Comparison of ENCODE assay signal across 8 cellular contexts in the genomic region with DNA sequence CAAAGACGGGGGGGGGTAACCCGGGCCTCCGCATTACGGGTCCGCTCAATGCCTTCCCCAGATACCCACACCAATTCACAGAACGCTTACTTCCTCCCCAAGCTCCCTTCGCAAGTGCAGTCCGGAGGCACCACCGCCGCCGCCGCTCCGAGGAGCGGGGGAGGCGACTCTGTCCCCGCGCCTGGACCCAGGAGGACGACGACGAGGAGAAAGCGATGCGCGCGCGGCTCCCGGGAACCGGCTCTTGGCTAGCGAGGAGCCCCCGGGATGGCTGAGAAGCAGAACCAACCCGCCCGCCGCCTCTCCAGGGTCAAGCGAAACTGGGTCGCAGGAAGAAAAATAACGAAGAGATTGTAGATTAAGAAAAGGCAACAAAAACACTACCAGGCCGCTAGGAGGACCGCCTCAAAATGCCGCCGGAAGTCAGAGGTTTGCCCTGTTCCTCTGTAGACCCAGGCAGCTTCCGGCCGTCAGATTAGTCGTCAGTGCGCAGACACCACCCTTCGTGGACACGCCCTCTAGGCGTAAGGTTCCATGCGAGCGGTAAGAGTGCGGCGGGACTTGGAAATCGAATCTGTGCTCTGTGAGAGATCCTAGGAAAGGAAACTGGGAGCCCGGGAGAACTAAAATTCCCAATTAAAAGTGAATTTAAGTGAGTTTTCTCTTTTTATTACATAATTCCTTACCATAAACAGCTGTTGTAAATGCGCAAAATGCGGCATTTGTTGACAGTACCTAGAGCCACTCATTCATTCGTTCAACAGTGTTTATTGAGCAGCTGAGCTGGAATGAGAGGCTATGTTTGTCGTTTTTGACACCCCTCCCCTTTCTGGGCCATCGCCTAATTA. TPM values are rescaled to one million over a fixed set of nuclear protein-coding genes. Genes with fewer than 3 reads are reported as not detected.
DNase-seq lines count a peak whose midpoint lies in the region; ATAC-seq, FAIRE-seq and TF ChIP-seq lines count a peak whose summit lies in the region.

A gene with protein sequence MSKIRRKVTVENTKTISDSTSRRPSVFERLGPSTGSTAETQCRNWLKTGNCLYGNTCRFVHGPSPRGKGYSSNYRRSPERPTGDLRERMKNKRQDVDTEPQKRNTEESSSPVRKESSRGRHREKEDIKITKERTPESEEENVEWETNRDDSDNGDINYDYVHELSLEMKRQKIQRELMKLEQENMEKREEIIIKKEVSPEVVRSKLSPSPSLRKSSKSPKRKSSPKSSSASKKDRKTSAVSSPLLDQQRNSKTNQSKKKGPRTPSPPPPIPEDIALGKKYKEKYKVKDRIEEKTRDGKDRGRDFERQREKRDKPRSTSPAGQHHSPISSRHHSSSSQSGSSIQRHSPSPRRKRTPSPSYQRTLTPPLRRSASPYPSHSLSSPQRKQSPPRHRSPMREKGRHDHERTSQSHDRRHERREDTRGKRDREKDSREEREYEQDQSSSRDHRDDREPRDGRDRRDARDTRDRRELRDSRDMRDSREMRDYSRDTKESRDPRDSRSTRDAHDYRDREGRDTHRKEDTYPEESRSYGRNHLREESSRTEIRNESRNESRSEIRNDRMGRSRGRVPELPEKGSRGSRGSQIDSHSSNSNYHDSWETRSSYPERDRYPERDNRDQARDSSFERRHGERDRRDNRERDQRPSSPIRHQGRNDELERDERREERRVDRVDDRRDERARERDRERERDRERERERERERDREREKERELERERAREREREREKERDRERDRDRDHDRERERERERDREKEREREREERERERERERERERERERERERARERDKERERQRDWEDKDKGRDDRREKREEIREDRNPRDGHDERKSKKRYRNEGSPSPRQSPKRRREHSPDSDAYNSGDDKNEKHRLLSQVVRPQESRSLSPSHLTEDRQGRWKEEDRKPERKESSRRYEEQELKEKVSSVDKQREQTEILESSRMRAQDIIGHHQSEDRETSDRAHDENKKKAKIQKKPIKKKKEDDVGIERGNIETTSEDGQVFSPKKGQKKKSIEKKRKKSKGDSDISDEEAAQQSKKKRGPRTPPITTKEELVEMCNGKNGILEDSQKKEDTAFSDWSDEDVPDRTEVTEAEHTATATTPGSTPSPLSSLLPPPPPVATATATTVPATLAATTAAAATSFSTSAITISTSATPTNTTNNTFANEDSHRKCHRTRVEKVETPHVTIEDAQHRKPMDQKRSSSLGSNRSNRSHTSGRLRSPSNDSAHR (N-terminal part only) (minus strand): TSS at position 433 of the 848 bp plus-strand sequence. CDS start 7,239 bp downstream, outside the sequence.

- H3K27me3 ChIP-seq in adrenal gland, result no peaks in the 10 kb centered on the region
- peaks cover 0 to 9% (median 0%) of the 10 kb centered on the region in 7 donors for H3K27me3 ChIP-seq in heart right ventricle
- H3K27me3 ChIP-seq in upper lobe of left lung, result no peaks in the 10 kb centered on the region

- DNase-seq in GM12892 (ENCODE audit: insufficient read length) (peak; percentile 67), NCI-H146 (lab: John Stamatoyannopoulos, UW) (peak; percentile 96), T-helper 1 cell (peak; percentile 83 to 95 (median 91)), adrenal gland (peak; percentile 92 to 98 (median 96)), heart right ventricle (peak; percentile 87 to 95), posterior cingulate gyrus (peak; percentile 93 to 99 (median 96)), upper lobe of left lung (peak; percentile 93 to 97)

- ATAC-seq in HG02852 (IDR thresholded peaks at IDR 0.05; ENCODE audit: unreplicated experiment) (peak; percentile 99), heart right ventricle (peak; percentile 100), upper lobe of left lung (ENCODE audit: low FRiP score in 2 of 2) (peak; percentile 100)

- no peak for TF ChIP-seq EP300 in upper lobe of left lung (IDR thresholded peaks at IDR 0.05)

- H3K36me3 ChIP-seq in adrenal gland (replicated peaks in 1 of 2), result no peaks in the 10 kb centered on the region
- H3K36me3 ChIP-seq in heart right ventricle, result no peaks in the 10 kb centered on the region
- no peaks in the 10 kb centered on the region for H3K36me3 ChIP-seq in upper lobe of left lung

- H3K27ac ChIP-seq in adrenal gland, result peak within 1 kb of the TSS; percentile 90 to 97 (median 94)
- peak within 1 kb of the TSS; percentile 77 to 98 (median 93) for H3K27ac ChIP-seq in heart right ventricle
- peak within 1 kb of the TSS; percentile 91 to 99 (median 96) for H3K27ac ChIP-seq in upper lobe of left lung

- peak within 1 kb of the TSS; percentile 27 to 99 (median 86) for H3K4me3 ChIP-seq in adrenal gland
- peak within 1 kb of the TSS; percentile 70 to 97 (median 85) for H3K4me3 ChIP-seq in heart right ventricle
- H3K4me3 ChIP-seq in upper lobe of left lung, result peak within 1 kb of the TSS; percentile 57 to 89 (median 76)

- intact Hi-C loops in adrenal gland (cut with DNase I) (no loop called here), heart right ventricle (cut with DNase I) (no loop called here), posterior cingulate gyrus (cut with DNase I) (loop anchor here (5.0 kb wide), 1 partner anchor 75 kb away; no protein-coding TSS in a partner anchor)

- H3K4me1 ChIP-seq in adrenal gland (replicated peaks in 1 of 2) (peaks cover 7 to 37% of the 10 kb centered on the region in 2 donors), heart right ventricle (peaks cover 0 to 34% (median 32%) of the 10 kb centered on the region in 9 donors), upper lobe of left lung (peaks cover 20 to 22% (median 21%) of the 10 kb centered on the region in 4 donors)

- peak in 5 of 6 experiments; percentile 42 to 73 (median 57) for TF ChIP-seq CTCF in adrenal gland (IDR thresholded peaks at IDR 0.05)
- TF ChIP-seq CTCF in heart right ventricle (IDR thresholded peaks at IDR 0.05), result peak; percentile 10 to 57 (median 46)
- peak in 4 of 6 experiments; percentile 56 to 80 (median 68) for TF ChIP-seq CTCF in upper lobe of left lung (IDR thresholded peaks at IDR 0.05)

- FAIRE-seq in GM12892 (lab: Jason Lieb, UNC), result peak; percentile 99

- TF ChIP-seq POLR2A in GM12892 (IDR thresholded peaks at IDR 0.05; ENCODE audit: low read depth, low read length) (peak; percentile 84), adrenal gland (IDR thresholded peaks at IDR 0.05) (peak; percentile 59 to 84), upper lobe of left lung (IDR thresholded peaks at IDR 0.05) (peak in 2 of 4 donors; percentile 50 to 75)

- H3K9me3 ChIP-seq in adrenal gland (replicated peaks in 1 of 3) (no peaks in the 10 kb centered on the region), heart right ventricle (no peaks in the 10 kb centered on the region), upper lobe of left lung (no peaks in the 10 kb centered on the region)

- WGBS in adrenal gland, 4 donors, result 0 to 1% (median 1%) methylated on average over 37 to 57 of the region's 57 CpGs
- whole genome bisulfite sequencing in heart right ventricle, 2 donors, result 0% methylated on average over 57 of the region's 57 CpGs
- 0% methylated on average over 43 to 57 of the region's 57 CpGs for WGBS in upper lobe of left lung, 2 donors

RNA-seq across cellular contexts. Expression of the gene that starts here (rescaled TPM):
- polyA plus RNA-seq in GM12892 (2012; ENCODE audit: missing spikeins), result 21.6 TPM
- 10 to 100 TPM; 11.2 to 43.9 (median 22.5) TPM for total RNA-seq in adrenal gland
- 10 to 100 TPM; 12.2 to 31.8 (median 25.0) TPM for polyA plus RNA-seq in adrenal gland
- 10 to 100 TPM; 33.1 to 50.1 (median 46.4) TPM for total RNA-seq in heart right ventricle
- polyA plus RNA-seq in heart right ventricle, result 10 to 100 TPM in 1 of 2 donors, 1 to 10 TPM in 1; 6.7 to 23.1 TPM
- total RNA-seq in upper lobe of left lung, result 10 to 100 TPM; 23.6 to 71.2 (median 42.3) TPM

Comparison
In these comparisons a context has a peak if more than half of its experiments do, and no peak if none do; other contexts are left out.
1. Peak in every context shown above with its lines: DNase-seq, ATAC-seq, H3K4me3 ChIP-seq and H3K27ac ChIP-seq.